10 cellular contexts compared by ENCODE assay signal in the genomic region with DNA sequence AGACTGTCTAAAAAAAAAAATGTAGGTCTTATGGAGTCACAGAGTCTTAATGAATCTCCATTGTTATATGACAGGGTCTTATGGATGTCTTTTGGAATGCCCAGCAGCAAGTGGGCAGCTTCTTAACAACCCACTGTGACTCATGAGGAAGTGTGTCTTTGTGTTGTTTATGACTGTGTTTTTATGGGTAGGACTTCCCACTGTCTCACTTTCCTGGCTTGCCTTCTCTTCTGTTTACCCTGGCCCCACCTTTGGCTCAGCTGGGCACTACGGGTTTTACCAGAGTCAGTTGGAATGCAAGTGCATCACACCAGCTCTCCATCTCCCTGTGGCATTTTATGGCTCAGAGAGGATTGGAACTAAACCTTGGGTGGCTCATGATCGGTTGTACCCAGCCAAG.
DNase-seq lines count a peak whose midpoint lies in the region; ATAC-seq and TF ChIP-seq lines count a peak whose summit lies in the region.
"Had no signal": no experiment of that assay in that cellular context is flagged by ENCODE, and none has a peak within 500 bp of the region (broad histone marks: within the 10 kb centered on the region; RNA-seq: fewer than 3 reads in every experiment).

No MANE protein-coding gene starts in this region.

- H3K4me3 Mint-ChIP-seq in activated CD4-positive, alpha-beta T cell treated with anti-CD3 and anti-CD28 coated beads, Interleukin-2, amount 10 ng/mL, durations not matched to agents 24 days and 14 days: no peak overlapping the region
- H3K4me3 Mint-ChIP-seq in stimulated activated memory B cell treated with anti-CD40 and anti-IgM and Interleukin-4, amounts not matched to agents 10 μg/mL and 1 μg/mL and 100 μg/mL, for 72 hours: no peak overlapping the region

- peaks cover 4% of the 10 kb centered on the region for H3K9me3 Mint-ChIP-seq in activated CD4-positive, alpha-beta T cell treated with anti-CD3 and anti-CD28 coated beads, Interleukin-2, amount 10 ng/mL, durations not matched to agents 24 days and 14 days
- peaks cover 2% of the 10 kb centered on the region for H3K9me3 Mint-ChIP-seq in stimulated activated memory B cell treated with anti-CD40 and anti-IgM and Interleukin-4, amounts not matched to agents 10 μg/mL and 1 μg/mL and 100 μg/mL, for 72 hours

- no peak for ATAC-seq in HG02938 (IDR thresholded peaks at IDR 0.05; ENCODE audit: unreplicated experiment)
- no peak for ATAC-seq in stimulated activated memory B cell treated with anti-CD40 and anti-IgM and Interleukin-4, amounts not matched to agents 10 μg/mL and 1 μg/mL and 100 μg/mL, for 72 hours
- ATAC-seq: body of pancreas, K562 had no signal

- intact Hi-C loops in activated CD4-positive, alpha-beta T cell treated with anti-CD3 and anti-CD28 coated beads, Interleukin-2, amount 10 ng/mL, durations not matched to agents 24 days and 14 days (cut with micrococcal nuclease): no loop called here

- no peak for TF ChIP-seq CTCF in AG10803 (conservative IDR thresholded peaks at IDR 0.05; ENCODE audit: low read length)

- no peaks in the 10 kb centered on the region for H3K4me1 Mint-ChIP-seq in activated CD4-positive, alpha-beta T cell treated with anti-CD3 and anti-CD28 coated beads, Interleukin-2, amount 10 ng/mL, durations not matched to agents 24 days and 14 days
- H3K4me1 Mint-ChIP-seq in stimulated activated memory B cell treated with anti-CD40 and anti-IgM and Interleukin-4, amounts not matched to agents 10 μg/mL and 1 μg/mL and 100 μg/mL, for 72 hours: peaks cover 8% of the 10 kb centered on the region

- H3K4me3 ChIP-seq in AG10803 (ENCODE audit: low read length): no peak overlapping the region
- H3K4me3 ChIP-seq: body of pancreas, K562 had no signal

- H3K27me3 Mint-ChIP-seq in activated CD4-positive, alpha-beta T cell treated with anti-CD3 and anti-CD28 coated beads, Interleukin-2, amount 10 ng/mL, durations not matched to agents 24 days and 14 days: peaks cover 5% of the 10 kb centered on the region
- H3K27me3 Mint-ChIP-seq in stimulated activated memory B cell treated with anti-CD40 and anti-IgM and Interleukin-4, amounts not matched to agents 10 μg/mL and 1 μg/mL and 100 μg/mL, for 72 hours: no peaks in the 10 kb centered on the region

- H3K36me3 Mint-ChIP-seq in activated CD4-positive, alpha-beta T cell treated with anti-CD3 and anti-CD28 coated beads, Interleukin-2, amount 10 ng/mL, durations not matched to agents 24 days and 14 days (ENCODE audit: low read depth): no peaks in the 10 kb centered on the region
- peaks cover 10% of the 10 kb centered on the region for H3K36me3 Mint-ChIP-seq in stimulated activated memory B cell treated with anti-CD40 and anti-IgM and Interleukin-4, amounts not matched to agents 10 μg/mL and 1 μg/mL and 100 μg/mL, for 72 hours

- peak; percentile 57 for DNase-seq in AG10803 (ENCODE audit: low read depth)
- DNase-seq in LoVo (ENCODE audit: low spot score): peak; percentile 96
- peak; percentile 79 for DNase-seq in astrocyte of the hippocampus (ENCODE audit: low read depth, low spot score)
- peak; percentile 12 for DNase-seq in left kidney (ENCODE audit: low read depth, low spot score)
- DNase-seq in activated CD4-positive, alpha-beta T cell treated with anti-CD3 and anti-CD28 coated beads, Interleukin-2, amount 10 ng/mL, durations not matched to agents 24 days and 14 days: no peak
- DNase-seq in T-helper 9 cell: no peak

- H3K27ac Mint-ChIP-seq in activated CD4-positive, alpha-beta T cell treated with anti-CD3 and anti-CD28 coated beads, Interleukin-2, amount 10 ng/mL, durations not matched to agents 24 days and 14 days: no peak overlapping the region
- no peak overlapping the region for H3K27ac Mint-ChIP-seq in stimulated activated memory B cell treated with anti-CD40 and anti-IgM and Interleukin-4, amounts not matched to agents 10 μg/mL and 1 μg/mL and 100 μg/mL, for 72 hours

Comparison
In these comparisons a context has a peak if more than half of its experiments do, and no peak if none do; other contexts are left out.
1. DNase-seq: peak in AG10803 (single experiment), LoVo (single experiment), astrocyte of the hippocampus (single experiment) and left kidney (single experiment); none in activated CD4-positive, alpha-beta T cell treated with anti-CD3 and anti-CD28 coated beads, Interleukin-2, amount 10 ng/mL, durations not matched to agents 24 days and 14 days (single experiment) and T-helper 9 cell (single experiment).